In genomic region chr10:69361303-69361614, GRCh38 we compare ENCODE assay signal across 12 cellular contexts. TPM values are rescaled to one million over a fixed set of nuclear protein-coding genes. Genes with fewer than 3 reads are reported as not detected.
DNase-seq lines count a peak whose midpoint lies in the region; ATAC-seq and TF ChIP-seq lines count a peak whose summit lies in the region.
"Had no signal": no experiment of that assay in that cellular context is flagged by ENCODE, and none has a peak within 500 bp of the region (broad histone marks: within the 10 kb centered on the region; RNA-seq: fewer than 3 reads in every experiment).

No MANE protein-coding gene starts in this region.

- peak; percentile 71 for DNase-seq in NCI-H2029 treated with DMSO at 0.1 percent for 48 hours (lab: John Stamatoyannopoulos, UW)
- DNase-seq in coronary artery (ENCODE audit: low spot score) = no peak
- DNase-seq in myocyte (ENCODE audit: low read depth) = peak; percentile 54
- no peak for DNase-seq in A673 (ENCODE audit: low spot score)
- DNase-seq: activated naive CD4-positive, alpha-beta T cell treated with Interleukin-2 at 50 U/mL for 16 hours had no signal

- intact Hi-C loops in A673 (cut with micrococcal nuclease; ENCODE audit: unreplicated experiment) = no loop called here

- H3K27ac ChIP-seq in 22Rv1 (peak overlapping the region; percentile 99), coronary artery (peak overlapping the region; percentile 73 to 97), A673 (ENCODE audit: low read depth, low read length, poor library complexity, severe bottlenecking) (no peak overlapping the region)
- H3K27ac ChIP-seq: testis had no signal

- POLR2A ChIA-PET in A673 (lab: Charles Lee; ENCODE audit: low non-redundant PET) = no interaction called here

- TF ChIP-seq CTCF in 22Rv1 (IDR thresholded peaks at IDR 0.05) (no peak), coronary artery (IDR thresholded peaks at IDR 0.05) (no peak), A673 (conservative IDR thresholded peaks at IDR 0.05; ENCODE audit: low read depth, low read length) (no peak)

- ATAC-seq in GM18505 (IDR thresholded peaks at IDR 0.05; ENCODE audit: unreplicated experiment) (no peak), GM18873 (IDR thresholded peaks at IDR 0.05; ENCODE audit: low FRiP score, unreplicated experiment) (no peak), HG02970 (IDR thresholded peaks at IDR 0.05; ENCODE audit: low FRiP score, unreplicated experiment) (no peak)

- CTCF ChIA-PET in A673 (lab: Charles Lee) = no interaction called here

- no peaks in the 10 kb centered on the region for H3K27me3 ChIP-seq in A673 (replicated peaks; ENCODE audit: insufficient read depth, low read depth, low read length, poor library complexity)
- H3K27me3 ChIP-seq: testis had no signal

- BruUV-seq in A673 (replicated peaks; lab: Mats Ljungman, UMichigan) = no TSS peak

- H3K4me3 ChIP-seq in coronary artery = peak overlapping the region; percentile 35
- no peak overlapping the region for H3K4me3 ChIP-seq in A673 (ENCODE audit: low read depth, low read length, poor library complexity, severe bottlenecking)
- H3K4me3 ChIP-seq: testis had no signal

- peaks cover 5% of the 10 kb centered on the region for H3K36me3 ChIP-seq in A673 (ENCODE audit: insufficient read depth, low read length, poor library complexity, severe bottlenecking)

- no peaks in the 10 kb centered on the region for H3K4me1 ChIP-seq in A673 (ENCODE audit: insufficient read depth, low read length, poor library complexity, severe bottlenecking)
- H3K4me1 ChIP-seq: testis had no signal

- no peak for TF ChIP-seq POLR2A in GM18505 (IDR thresholded peaks at IDR 0.05; ENCODE audit: borderline replicate concordance, extremely low read depth, insufficient read depth, insufficient read length)

- no peaks in the 10 kb centered on the region for H3K9me3 ChIP-seq in A673 (ENCODE audit: low read depth, low read length, poor library complexity, severe bottlenecking)
- H3K9me3 ChIP-seq: testis had no signal

RNA-seq across cellular contexts. Expression of gene TACR2, which starts 55.5 kb away (rescaled TPM):
- 0.08 TPM in 1 of 2 replicates, not detected in the other for total RNA-seq in myocyte
- polyA plus RNA-seq in myocyte (2012) = 1.8 TPM
- 0.17 and 0.21 TPM in 2 replicates for total RNA-seq in A673 (2021)
- total RNA-seq: B cell had no signal
- polyA plus RNA-seq: neural cell had no signal

Comparison
In these comparisons a context has a peak if more than half of its experiments do, and no peak if none do; other contexts are left out.
1. DNase-seq: peak in NCI-H2029 treated with DMSO at 0.1 percent for 48 hours (single experiment) and myocyte (single experiment); none in coronary artery (single experiment) and A673 (single experiment).